1 cellular context compared by ENCODE assay signal in the genomic region with DNA sequence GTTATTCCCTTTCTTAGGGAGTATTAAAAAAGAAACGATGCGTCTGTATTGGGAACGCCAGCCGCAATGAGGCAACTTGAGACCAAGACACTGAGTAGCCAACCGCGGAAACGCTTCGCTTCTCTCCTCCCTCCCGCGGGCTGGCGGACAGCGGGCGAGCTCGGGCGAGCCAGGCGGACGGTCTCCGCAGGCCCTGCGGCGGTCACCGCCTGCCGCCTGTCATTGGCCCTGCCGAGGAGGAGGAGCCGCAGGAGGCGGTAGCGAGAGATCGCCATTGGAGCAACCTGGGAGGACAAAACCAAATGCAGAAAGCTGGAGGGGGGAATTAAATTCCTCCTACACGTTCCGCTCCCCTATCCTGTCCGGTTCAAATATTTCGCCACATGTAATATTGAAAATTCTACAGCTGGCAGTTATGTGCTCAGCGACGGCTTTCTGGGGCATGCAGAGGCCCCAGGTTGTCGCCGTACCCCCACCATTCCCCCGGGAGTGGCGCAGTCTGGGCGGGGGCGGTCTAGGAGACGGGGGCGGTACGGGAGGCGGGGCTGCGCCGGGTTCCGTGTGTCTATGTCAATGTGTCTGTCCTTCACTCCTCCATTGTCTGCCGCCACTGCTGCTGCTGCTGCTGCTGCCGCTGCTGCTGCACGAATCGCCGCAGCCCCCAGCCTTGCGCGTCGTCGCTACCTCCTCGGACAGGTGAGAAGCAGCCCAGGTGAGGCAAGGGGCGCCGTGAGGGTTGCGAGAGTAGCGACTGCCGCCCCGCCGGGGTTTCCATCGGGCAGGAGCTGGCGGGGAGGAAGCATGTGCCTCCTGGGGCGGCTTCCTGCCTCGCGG.
A peak's percentile ranks its signal among the peaks of the same experiment; 100 is the strongest.
TF ChIP-seq lines count a peak whose summit lies in the region.

A gene (minus strand): TSS at position 162 of the 834 bp plus-strand sequence. CDS start 181 bp downstream, outside the sequence.
A gene (plus strand): TSS at position 589 of the 834 bp plus-strand sequence. CDS start 19,263 bp downstream, outside the sequence.

TF ChIP-seq in A549, 52 proteins besides CTCF, POLR2A, EP300 and RAD21 (continued from another document):
- TF ChIP-seq, protein P1, sequence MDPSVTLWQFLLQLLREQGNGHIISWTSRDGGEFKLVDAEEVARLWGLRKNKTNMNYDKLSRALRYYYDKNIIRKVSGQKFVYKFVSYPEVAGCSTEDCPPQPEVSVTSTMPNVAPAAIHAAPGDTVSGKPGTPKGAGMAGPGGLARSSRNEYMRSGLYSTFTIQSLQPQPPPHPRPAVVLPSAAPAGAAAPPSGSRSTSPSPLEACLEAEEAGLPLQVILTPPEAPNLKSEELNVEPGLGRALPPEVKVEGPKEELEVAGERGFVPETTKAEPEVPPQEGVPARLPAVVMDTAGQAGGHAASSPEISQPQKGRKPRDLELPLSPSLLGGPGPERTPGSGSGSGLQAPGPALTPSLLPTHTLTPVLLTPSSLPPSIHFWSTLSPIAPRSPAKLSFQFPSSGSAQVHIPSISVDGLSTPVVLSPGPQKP (IDR thresholded peaks at IDR 0.05; ENCODE audit: low read depth, low read length): no peak
- TF ChIP-seq, protein P2, sequence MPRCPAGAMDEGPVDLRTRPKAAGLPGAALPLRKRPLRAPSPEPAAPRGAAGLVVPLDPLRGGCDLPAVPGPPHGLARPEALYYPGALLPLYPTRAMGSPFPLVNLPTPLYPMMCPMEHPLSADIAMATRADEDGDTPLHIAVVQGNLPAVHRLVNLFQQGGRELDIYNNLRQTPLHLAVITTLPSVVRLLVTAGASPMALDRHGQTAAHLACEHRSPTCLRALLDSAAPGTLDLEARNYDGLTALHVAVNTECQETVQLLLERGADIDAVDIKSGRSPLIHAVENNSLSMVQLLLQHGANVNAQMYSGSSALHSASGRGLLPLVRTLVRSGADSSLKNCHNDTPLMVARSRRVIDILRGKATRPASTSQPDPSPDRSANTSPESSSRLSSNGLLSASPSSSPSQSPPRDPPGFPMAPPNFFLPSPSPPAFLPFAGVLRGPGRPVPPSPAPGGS (IDR thresholded peaks at IDR 0.05): peak; percentile 78; the same call in 2 of the 3 replicates
- TF ChIP-seq, protein P3, sequence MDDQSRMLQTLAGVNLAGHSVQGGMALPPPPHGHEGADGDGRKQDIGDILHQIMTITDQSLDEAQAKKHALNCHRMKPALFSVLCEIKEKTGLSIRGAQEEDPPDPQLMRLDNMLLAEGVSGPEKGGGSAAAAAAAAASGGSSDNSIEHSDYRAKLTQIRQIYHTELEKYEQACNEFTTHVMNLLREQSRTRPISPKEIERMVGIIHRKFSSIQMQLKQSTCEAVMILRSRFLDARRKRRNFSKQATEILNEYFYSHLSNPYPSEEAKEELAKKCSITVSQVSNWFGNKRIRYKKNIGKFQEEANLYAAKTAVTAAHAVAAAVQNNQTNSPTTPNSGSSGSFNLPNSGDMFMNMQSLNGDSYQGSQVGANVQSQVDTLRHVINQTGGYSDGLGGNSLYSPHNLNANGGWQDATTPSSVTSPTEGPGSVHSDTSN (IDR thresholded peaks at IDR 0.05): no peak; the same call in 1 of the 2 replicates
- TF ChIP-seq PHF8 (IDR thresholded peaks at IDR 0.05; ENCODE audit: borderline replicate concordance, low read depth): peak; percentile 89
- TF ChIP-seq, protein P4, sequence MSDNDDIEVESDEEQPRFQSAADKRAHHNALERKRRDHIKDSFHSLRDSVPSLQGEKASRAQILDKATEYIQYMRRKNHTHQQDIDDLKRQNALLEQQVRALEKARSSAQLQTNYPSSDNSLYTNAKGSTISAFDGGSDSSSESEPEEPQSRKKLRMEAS (IDR thresholded peaks at IDR 0.05): peak; percentile 83
- TF ChIP-seq HOXB5 (CRISPR knock-in tag; IDR thresholded peaks at IDR 0.05): no peak
- TF ChIP-seq, protein P5, sequence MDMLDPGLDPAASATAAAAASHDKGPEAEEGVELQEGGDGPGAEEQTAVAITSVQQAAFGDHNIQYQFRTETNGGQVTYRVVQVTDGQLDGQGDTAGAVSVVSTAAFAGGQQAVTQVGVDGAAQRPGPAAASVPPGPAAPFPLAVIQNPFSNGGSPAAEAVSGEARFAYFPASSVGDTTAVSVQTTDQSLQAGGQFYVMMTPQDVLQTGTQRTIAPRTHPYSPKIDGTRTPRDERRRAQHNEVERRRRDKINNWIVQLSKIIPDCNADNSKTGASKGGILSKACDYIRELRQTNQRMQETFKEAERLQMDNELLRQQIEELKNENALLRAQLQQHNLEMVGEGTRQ (IDR thresholded peaks at IDR 0.05): no peak
- peak; percentile 71 to 83 for TF ChIP-seq JUN (IDR thresholded peaks at IDR 0.05)
- TF ChIP-seq, protein P6, sequence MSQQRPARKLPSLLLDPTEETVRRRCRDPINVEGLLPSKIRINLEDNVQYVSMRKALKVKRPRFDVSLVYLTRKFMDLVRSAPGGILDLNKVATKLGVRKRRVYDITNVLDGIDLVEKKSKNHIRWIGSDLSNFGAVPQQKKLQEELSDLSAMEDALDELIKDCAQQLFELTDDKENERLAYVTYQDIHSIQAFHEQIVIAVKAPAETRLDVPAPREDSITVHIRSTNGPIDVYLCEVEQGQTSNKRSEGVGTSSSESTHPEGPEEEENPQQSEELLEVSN (IDR thresholded peaks at IDR 0.05; ENCODE audit: borderline replicate concordance, low read depth): 0 out of 2 replicates have a peak, but pooled peaks have one; percentile 40
- no peak for TF ChIP-seq NR3C1 (IDR thresholded peaks at IDR 0.05)
- TF ChIP-seq, protein P7, sequence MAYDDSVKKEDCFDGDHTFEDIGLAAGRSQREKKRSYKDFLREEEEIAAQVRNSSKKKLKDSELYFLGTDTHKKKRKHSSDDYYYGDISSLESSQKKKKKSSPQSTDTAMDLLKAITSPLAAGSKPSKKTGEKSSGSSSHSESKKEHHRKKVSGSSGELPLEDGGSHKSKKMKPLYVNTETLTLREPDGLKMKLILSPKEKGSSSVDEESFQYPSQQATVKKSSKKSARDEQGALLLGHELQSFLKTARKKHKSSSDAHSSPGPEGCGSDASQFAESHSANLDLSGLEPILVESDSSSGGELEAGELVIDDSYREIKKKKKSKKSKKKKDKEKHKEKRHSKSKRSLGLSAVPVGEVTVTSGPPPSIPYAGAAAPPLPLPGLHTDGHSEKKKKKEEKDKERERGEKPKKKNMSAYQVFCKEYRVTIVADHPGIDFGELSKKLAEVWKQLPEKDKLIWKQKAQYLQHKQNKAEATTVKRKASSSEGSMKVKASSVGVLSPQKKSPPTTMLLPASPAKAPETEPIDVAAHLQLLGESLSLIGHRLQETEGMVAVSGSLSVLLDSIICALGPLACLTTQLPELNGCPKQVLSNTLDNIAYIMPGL (CRISPR knock-in tag; IDR thresholded peaks at IDR 0.05; ENCODE audit: borderline replicate concordance): no peak
- peak; percentile 66; the same call in 1 of the 2 replicates for TF ChIP-seq MAZ (IDR thresholded peaks at IDR 0.05; ENCODE audit: borderline replicate concordance, low read depth, low read length)
- TF ChIP-seq GATA3 (IDR thresholded peaks at IDR 0.05; ENCODE audit: borderline replicate concordance): peak; percentile 92
